In the genomic region with DNA sequence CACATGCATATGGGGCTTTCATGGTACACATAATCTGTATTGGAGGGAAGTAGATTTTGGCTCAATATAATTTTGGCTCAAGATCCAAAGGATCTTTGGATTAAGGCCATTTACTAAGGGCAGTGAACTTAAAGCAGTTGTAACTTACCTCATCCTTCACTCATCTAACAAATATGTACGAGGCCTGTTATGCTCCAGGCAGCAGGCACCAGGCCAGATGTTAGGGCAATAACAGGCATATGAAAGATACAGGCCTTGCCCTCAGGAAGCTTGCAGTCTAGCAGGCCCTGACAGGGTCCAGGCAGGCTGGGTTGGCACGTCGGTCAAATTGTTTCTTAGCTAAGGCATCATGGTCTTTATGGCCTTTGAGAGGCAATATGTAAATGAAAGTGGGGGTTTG, we compare ENCODE assay signal across 13 cellular contexts. TPM values are rescaled to one million over a fixed set of nuclear protein-coding genes. Genes with fewer than 3 reads are reported as not detected.
DNase-seq lines count a peak whose midpoint lies in the region; ATAC-seq, FAIRE-seq and TF ChIP-seq lines count a peak whose summit lies in the region.
"Had no signal": no experiment of that assay in that cellular context is flagged by ENCODE, and none has a peak within 500 bp of the region (broad histone marks: within the 10 kb centered on the region; RNA-seq: fewer than 3 reads in every experiment).

No MANE protein-coding gene starts in this region.

- TF ChIP-seq POLR2A in uterus (IDR thresholded peaks at IDR 0.05): no peak

- DNase-seq in activated T-cell treated with anti-CD3 and anti-CD28 coated beads, Interleukin-2, amount 50 U/mL, for 24 hours: peak; percentile 24
- no peak for DNase-seq in activated T-cell treated with anti-CD3 and anti-CD28 coated beads, Interleukin-2, amount 50 U/mL, for 72 hours
- DNase-seq in bronchial epithelial cell (ENCODE audit: low read depth) (peak; percentile 60), left lung (no peak), uterus (no peak), SHP77 (lab: John Stamatoyannopoulos, UW) (no peak), retina (no peak), T-helper 17 cell (no peak)
- DNase-seq: activated CD8-positive, alpha-beta memory T cell treated with anti-CD3 and anti-CD28 coated beads, Interleukin-2, amount 50 U/mL, for 4 hours; DMS53; NCI-H2171 treated with DMSO at 0.1 percent for 48 hours had no signal

- H3K36me3 Mint-ChIP-seq in activated T-cell treated with anti-CD3 and anti-CD28 coated beads, Interleukin-2, amount 50 U/mL, for 24 hours (ENCODE audit: low read depth): no peaks in the 10 kb centered on the region
- no peaks in the 10 kb centered on the region for H3K36me3 Mint-ChIP-seq in activated T-cell treated with anti-CD3 and anti-CD28 coated beads, Interleukin-2, amount 50 U/mL, for 72 hours (ENCODE audit: insufficient read depth in 2 of 2)
- H3K36me3 Mint-ChIP-seq in T-helper 17 cell (ENCODE audit: low read depth): no peaks in the 10 kb centered on the region

- peaks cover 22% of the 10 kb centered on the region for H3K4me1 Mint-ChIP-seq in activated T-cell treated with anti-CD3 and anti-CD28 coated beads, Interleukin-2, amount 50 U/mL, for 24 hours (ENCODE audit: low read depth)
- H3K4me1 Mint-ChIP-seq in activated T-cell treated with anti-CD3 and anti-CD28 coated beads, Interleukin-2, amount 50 U/mL, for 72 hours (ENCODE audit: low read depth): peaks cover 26% of the 10 kb centered on the region
- H3K4me1 Mint-ChIP-seq in T-helper 17 cell: peaks cover 18% of the 10 kb centered on the region

- H3K27me3 ChIP-seq in bronchial epithelial cell (ENCODE audit: control insufficient read depth, insufficient read depth, low read length): no peaks in the 10 kb centered on the region
- no peaks in the 10 kb centered on the region for H3K27me3 ChIP-seq in left lung
- no peaks in the 10 kb centered on the region for H3K27me3 ChIP-seq in uterus

- TF ChIP-seq CTCF in bronchial epithelial cell (IDR thresholded peaks at IDR 0.05; ENCODE audit: insufficient read depth, low read length, severe bottlenecking) (no peak), left lung (IDR thresholded peaks at IDR 0.05) (no peak), uterus (IDR thresholded peaks at IDR 0.05) (no peak)

- intact Hi-C loops in left lung (cut with DNase I) (no loop called here), uterus (cut with DNase I; ENCODE audit: low total_unique reads) (no loop called here)

- no peaks in the 10 kb centered on the region for H3K9me3 ChIP-seq in left lung
- no peaks in the 10 kb centered on the region for H3K9me3 ChIP-seq in uterus
- H3K9me3 ChIP-seq in T-helper 17 cell (ENCODE audit: control insufficient read depth, low read length, poor library complexity, severe bottlenecking): no peaks in the 10 kb centered on the region

- FAIRE-seq in bronchial epithelial cell (lab: Jason Lieb, UNC): no peak
- FAIRE-seq: GM12878 had no signal

- H3K9me3 Mint-ChIP-seq in activated T-cell treated with anti-CD3 and anti-CD28 coated beads, Interleukin-2, amount 50 U/mL, for 24 hours: no peaks in the 10 kb centered on the region
- no peaks in the 10 kb centered on the region for H3K9me3 Mint-ChIP-seq in activated T-cell treated with anti-CD3 and anti-CD28 coated beads, Interleukin-2, amount 50 U/mL, for 72 hours

- no peak overlapping the region for H3K4me3 Mint-ChIP-seq in activated T-cell treated with anti-CD3 and anti-CD28 coated beads, Interleukin-2, amount 50 U/mL, for 24 hours
- H3K4me3 Mint-ChIP-seq in activated T-cell treated with anti-CD3 and anti-CD28 coated beads, Interleukin-2, amount 50 U/mL, for 72 hours: no peak overlapping the region
- no peak overlapping the region for H3K4me3 Mint-ChIP-seq in T-helper 17 cell
- H3K4me3 Mint-ChIP-seq: GM23338 had no signal

- no peak overlapping the region for H3K27ac Mint-ChIP-seq in activated T-cell treated with anti-CD3 and anti-CD28 coated beads, Interleukin-2, amount 50 U/mL, for 24 hours
- no peak overlapping the region for H3K27ac Mint-ChIP-seq in activated T-cell treated with anti-CD3 and anti-CD28 coated beads, Interleukin-2, amount 50 U/mL, for 72 hours
- H3K27ac Mint-ChIP-seq in T-helper 17 cell: no peak overlapping the region
- H3K27ac Mint-ChIP-seq: GM23338 had no signal

- no peak for ATAC-seq in activated T-cell treated with anti-CD3 and anti-CD28 coated beads, Interleukin-2, amount 50 U/mL, for 72 hours (replicated peaks in 1 of 2)
- ATAC-seq in left lung (no peak), T-helper 17 cell (no peak)
- ATAC-seq: GM12878, GM23338 had no signal

- no peaks in the 10 kb centered on the region for H3K36me3 ChIP-seq in bronchial epithelial cell (ENCODE audit: control insufficient read depth, insufficient read depth, low read length)
- H3K36me3 ChIP-seq in left lung: no peaks in the 10 kb centered on the region
- no peaks in the 10 kb centered on the region for H3K36me3 ChIP-seq in uterus

- peak overlapping the region; percentile 60 to 71 for H3K27ac ChIP-seq in left lung
- peak overlapping the region; percentile 74 to 81 for H3K27ac ChIP-seq in uterus

- H3K4me1 ChIP-seq in left lung (peaks cover 15 to 38% of the 10 kb centered on the region in 2 donors), uterus (peaks cover 10 to 16% of the 10 kb centered on the region in 2 donors)

- no peaks in the 10 kb centered on the region for H3K27me3 Mint-ChIP-seq in activated T-cell treated with anti-CD3 and anti-CD28 coated beads, Interleukin-2, amount 50 U/mL, for 24 hours
- H3K27me3 Mint-ChIP-seq in activated T-cell treated with anti-CD3 and anti-CD28 coated beads, Interleukin-2, amount 50 U/mL, for 72 hours (ENCODE audit: low read depth): no peaks in the 10 kb centered on the region
- no peaks in the 10 kb centered on the region for H3K27me3 Mint-ChIP-seq in T-helper 17 cell

- H3K4me3 ChIP-seq in bronchial epithelial cell (ENCODE audit: low read depth, low read length): no peak overlapping the region
- no peak overlapping the region for H3K4me3 ChIP-seq in left lung
- no peak overlapping the region for H3K4me3 ChIP-seq in uterus
- H3K4me3 ChIP-seq: GM12878, GM23338 had no signal

RNA-seq across cellular contexts. Expression of a gene that starts 44.6 kb away (rescaled TPM):
- total RNA-seq in activated T-cell treated with anti-CD3 and anti-CD28 coated beads, Interleukin-2, amount 50 U/mL, for 72 hours: 10 to 100 TPM; 67.9 to 71.3 TPM
- total RNA-seq in bronchial epithelial cell: under 0.01 and 0.26 TPM in 2 replicates
- total RNA-seq in left lung: 10 to 100 TPM in 1 of 2 donors, 1 to 10 TPM in 1; 8.1 to 10.7 TPM
- total RNA-seq in uterus: 1 to 10 TPM in 2 of 4 donors, under 1 TPM in 1, not detected in 1; under 0.01 to 3.0 (median 1.5) TPM
- total RNA-seq in T-helper 17 cell: 1 to 10 TPM; 1.8 to 5.3 TPM

Comparison
In these comparisons a context has a peak if more than half of its experiments do, and no peak if none do; other contexts are left out.
1. DNase-seq: peak in activated T-cell treated with anti-CD3 and anti-CD28 coated beads, Interleukin-2, amount 50 U/mL, for 24 hours (single experiment) and bronchial epithelial cell (single experiment); none in activated T-cell treated with anti-CD3 and anti-CD28 coated beads, Interleukin-2, amount 50 U/mL, for 72 hours (0 of 2), left lung (0 of 2), uterus (0 of 2), SHP77 (0 of 2), retina (single experiment) and T-helper 17 cell (0 of 3).
2. RNA of a gene that starts 44.6 kb away (total RNA-seq): 67.9 to 71.3 TPM in activated T-cell treated with anti-CD3 and anti-CD28 coated beads, Interleukin-2, amount 50 U/mL, for 72 hours; 8.1 to 10.7 TPM in left lung, 1.8 to 5.3 TPM in T-helper 17 cell, under 0.01 to 3.0 TPM in uterus and under 0.01 to 0.26 TPM in bronchial epithelial cell; every median in the first group is over 4 times any median in the second.